In the genomic region with DNA sequence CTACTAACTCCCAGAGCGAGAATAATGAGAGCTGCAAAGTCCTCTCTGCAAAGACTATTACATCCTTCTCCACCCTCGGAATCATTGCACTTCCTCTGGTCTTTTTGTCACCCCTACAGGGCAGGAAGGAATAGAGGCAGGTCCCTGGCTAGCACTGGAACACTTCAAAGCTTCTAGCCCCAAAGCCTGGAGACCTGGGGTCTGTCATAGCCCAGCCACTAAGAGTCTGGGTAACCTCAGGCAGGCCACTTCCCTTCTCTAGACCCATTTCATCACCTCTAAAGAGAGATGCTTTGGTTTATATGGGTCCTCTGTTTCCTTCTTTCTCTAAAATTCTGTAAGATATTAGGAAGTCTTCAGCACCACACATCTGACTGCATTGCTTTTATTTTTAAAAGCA, we compare ENCODE assay signal across 12 cellular contexts. TPM values are rescaled to one million over a fixed set of nuclear protein-coding genes. Genes with fewer than 3 reads are reported as not detected.
A peak's percentile ranks its signal among the peaks of the same experiment; 100 is the strongest.
DNase-seq lines count a peak whose midpoint lies in the region; ATAC-seq and TF ChIP-seq lines count a peak whose summit lies in the region.
"Had no signal": no experiment of that assay in that cellular context is flagged by ENCODE, and none has a peak within 500 bp of the region (broad histone marks: within the 10 kb centered on the region; RNA-seq: fewer than 3 reads in every experiment).

No MANE protein-coding gene starts in this region.

- intact Hi-C loops in lower lobe of right lung (cut with DNase I) (no loop called here), stomach (cut with DNase I; ENCODE audit: low total_unique reads) (no loop called here)

- H3K36me3 ChIP-seq in lower lobe of right lung: peaks cover 14% of the 10 kb centered on the region
- no peaks in the 10 kb centered on the region for H3K36me3 ChIP-seq in stomach

- WGBS in stomach, 5 donors: 54 to 85% (median 69%) methylated on average over 2 of the region's 2 CpGs

- no peaks in the 10 kb centered on the region for H3K27me3 ChIP-seq in lower lobe of right lung (ENCODE audit: low read depth)
- no peaks in the 10 kb centered on the region for H3K27me3 ChIP-seq in stomach

- H3K27me3 Mint-ChIP-seq in stimulated activated naive CD8-positive, alpha-beta T cell treated with anti-CD3 and anti-CD28 coated beads, Interleukin-15, amount 100 ng/mL, for 72 hours: peaks cover 8% of the 10 kb centered on the region

- DNase-seq in stimulated activated naive CD8-positive, alpha-beta T cell treated with anti-CD3 and anti-CD28 coated beads, Interleukin-15, amount 100 ng/mL, for 72 hours: no peak
- no peak for DNase-seq in stimulated activated naive CD8-positive, alpha-beta T cell treated with anti-CD3 and anti-CD28 coated beads, Interleukin-15, Interleukin-2, amounts not matched to agents 100 U/mL and 50 U/mL, for 24 hours
- DNase-seq in SKM-1 (lab: John Stamatoyannopoulos, UW; ENCODE audit: unreplicated experiment) (peak; percentile 27), lower lobe of right lung (no peak), stomach (no peak), OCI-M1 (lab: John Stamatoyannopoulos, UW) (no peak)
- DNase-seq: head of caudate nucleus, kidney, NCI-H1048 had no signal

- H3K27ac ChIP-seq in lower lobe of right lung (peak overlapping the region; percentile 94), stomach (peak overlapping the region in 1 of 5 donors; percentile 22)
- H3K27ac ChIP-seq: coronary artery had no signal

- TF ChIP-seq CTCF in lower lobe of right lung (IDR thresholded peaks at IDR 0.05): no peak
- no peak for TF ChIP-seq CTCF in stomach (IDR thresholded peaks at IDR 0.05)

- ATAC-seq in stimulated activated naive CD8-positive, alpha-beta T cell treated with anti-CD3 and anti-CD28 coated beads, Interleukin-15, amount 100 ng/mL, for 72 hours: peak; percentile 53
- ATAC-seq in stimulated activated naive CD8-positive, alpha-beta T cell treated with anti-CD3 and anti-CD28 coated beads, Interleukin-15, Interleukin-2, amounts not matched to agents 100 U/mL and 50 U/mL, for 24 hours: no peak
- ATAC-seq in lower lobe of right lung (peak in 1 of 2 donors; percentile 11), GM19397 (IDR thresholded peaks at IDR 0.05; ENCODE audit: unreplicated experiment) (no peak), HG03460 (IDR thresholded peaks at IDR 0.05; ENCODE audit: unreplicated experiment) (no peak)

- TF ChIP-seq EP300 in stomach (IDR thresholded peaks at IDR 0.05): no peak

- peak overlapping the region; percentile 71 for H3K4me3 ChIP-seq in lower lobe of right lung
- H3K4me3 ChIP-seq in stomach: peak overlapping the region in 1 of 4 donors; percentile 1
- H3K4me3 ChIP-seq: coronary artery had no signal

- H3K4me1 ChIP-seq in lower lobe of right lung: peaks cover 61% of the 10 kb centered on the region
- peaks cover 0 to 66% (median 12%) of the 10 kb centered on the region in 4 donors for H3K4me1 ChIP-seq in stomach

- H3K4me3 Mint-ChIP-seq in stimulated activated naive CD8-positive, alpha-beta T cell treated with anti-CD3 and anti-CD28 coated beads, Interleukin-15, amount 100 ng/mL, for 72 hours: no peak overlapping the region

- H3K9me3 ChIP-seq in lower lobe of right lung (no peaks in the 10 kb centered on the region), stomach (no peaks in the 10 kb centered on the region)

- H3K9me3 Mint-ChIP-seq in stimulated activated naive CD8-positive, alpha-beta T cell treated with anti-CD3 and anti-CD28 coated beads, Interleukin-15, amount 100 ng/mL, for 72 hours: no peaks in the 10 kb centered on the region

- H3K27ac Mint-ChIP-seq in stimulated activated naive CD8-positive, alpha-beta T cell treated with anti-CD3 and anti-CD28 coated beads, Interleukin-15, amount 100 ng/mL, for 72 hours: no peak overlapping the region

- TF ChIP-seq POLR2A in stomach (IDR thresholded peaks at IDR 0.05): no peak

- peaks cover 22% of the 10 kb centered on the region for H3K4me1 Mint-ChIP-seq in stimulated activated naive CD8-positive, alpha-beta T cell treated with anti-CD3 and anti-CD28 coated beads, Interleukin-15, amount 100 ng/mL, for 72 hours

RNA-seq across cellular contexts. Expression of gene ADRB2, which starts 6.7 kb away (rescaled TPM):
- total RNA-seq in lower lobe of right lung: 26.4 TPM
- 10 to 100 TPM in 1 of 5 donors, 1 to 10 TPM in 3, not detected in 1; 4.2 to 20.4 (median 7.2) TPM for total RNA-seq in stomach
- 1 to 10 TPM in 2 of 3 donors, under 1 TPM in 1; 0.37 to 2.6 (median 1.7) TPM for polyA plus RNA-seq in stomach
